ENCODE assay signal across 23 cellular contexts in genomic region chr1:154468480-154469240, GRCh38. TPM values are rescaled to one million over a fixed set of nuclear protein-coding genes. Genes with fewer than 3 reads are reported as not detected.
DNase-seq lines count a peak whose midpoint lies in the region; ATAC-seq and TF ChIP-seq lines count a peak whose summit lies in the region.
"Had no signal": no experiment of that assay in that cellular context is flagged by ENCODE, and none has a peak within 500 bp of the region (broad histone marks: within the 10 kb centered on the region; RNA-seq: fewer than 3 reads in every experiment).

No MANE protein-coding gene starts in this region.

- no peaks in the 10 kb centered on the region for H3K27me3 ChIP-seq in CD4-positive, alpha-beta T cell (ENCODE audit: control insufficient read depth, insufficient read depth, low read length)
- H3K27me3 ChIP-seq in KMS-11 (ENCODE audit: insufficient read depth, low read depth) (peaks cover 28% of the 10 kb centered on the region; the same call in 1 of the 2 replicates), smooth muscle cell (ENCODE audit: low read depth) (no peaks in the 10 kb centered on the region)
- H3K27me3 ChIP-seq: breast epithelium, left lung, thyroid gland had no signal

- no peaks in the 10 kb centered on the region for H3K79me2 ChIP-seq in KMS-11 (ENCODE audit: insufficient read depth, low read depth)
- no peaks in the 10 kb centered on the region for H3K79me2 ChIP-seq in smooth muscle cell (ENCODE audit: low read depth)

- peaks cover 10% of the 10 kb centered on the region for H3K36me3 Mint-ChIP-seq in CD4-positive, alpha-beta T cell (ENCODE audit: low read depth)
- H3K36me3 Mint-ChIP-seq in nephron (ENCODE audit: low read depth), result no peaks in the 10 kb centered on the region
- no peaks in the 10 kb centered on the region for H3K36me3 Mint-ChIP-seq in mesothelial cell of epicardium
- H3K36me3 Mint-ChIP-seq: activated naive CD8-positive, alpha-beta T cell treated with anti-CD3 and anti-CD28 coated beads, Interleukin-2, amount 10 ng/mL, durations not matched to agents 7 days and 5 days; WTC11 had no signal

- peaks cover 68% of the 10 kb centered on the region for H3K4me1 Mint-ChIP-seq in CD4-positive, alpha-beta T cell (ENCODE audit: low read depth)
- H3K4me1 Mint-ChIP-seq in nephron (peaks cover 9% of the 10 kb centered on the region), mesothelial cell of epicardium (peaks cover 6% of the 10 kb centered on the region)

- peak overlapping the region; percentile 93 for H3K27ac Mint-ChIP-seq in CD4-positive, alpha-beta T cell
- H3K27ac Mint-ChIP-seq in nephron (peak overlapping the region in 2 of 3 experiments; percentile 76 to 86), mesothelial cell of epicardium (no peak overlapping the region)
- H3K27ac Mint-ChIP-seq: activated naive CD8-positive, alpha-beta T cell treated with anti-CD3 and anti-CD28 coated beads, Interleukin-2, amount 10 ng/mL, durations not matched to agents 7 days and 5 days; activated T-cell treated with anti-CD3 and anti-CD28 coated beads, Interleukin-2, amount 50 U/mL, for 72 hours; stimulated activated naive B cell treated with anti-CD40 and anti-IgM and Interleukin-4, amounts not matched to agents 10 μg/mL and 1 μg/mL and 100 μg/mL, for 72 hours; WTC11 had no signal

- H3F3A ChIP-seq in smooth muscle cell (ENCODE audit: low read depth), result no peaks in the 10 kb centered on the region

- no peak for DNase-seq in CD4-positive, alpha-beta T cell
- DNase-seq in cerebellum (ENCODE audit: low spot score), result peak; percentile 23
- DNase-seq in smooth muscle cell (lab: John Stamatoyannopoulos, UW; ENCODE audit: unreplicated experiment), result no peak
- no peak for DNase-seq in NCI-H128 (lab: John Stamatoyannopoulos, UW; ENCODE audit: unreplicated experiment)
- no peak for DNase-seq in mesothelial cell of epicardium (ENCODE audit: low spot score in 2 of 2, unreplicated experiment in 2 of 2)
- DNase-seq: activated naive CD8-positive, alpha-beta T cell treated with anti-CD3 and anti-CD28 coated beads, Interleukin-2, amount 10 ng/mL, durations not matched to agents 7 days and 5 days; activated T-cell treated with anti-CD3 and anti-CD28 coated beads, Interleukin-2, amount 50 U/mL, for 72 hours; EL; NCI-H1105; NCI-H2107; SHP77 treated with DMSO at 0.1 percent for 48 hours; stimulated activated naive B cell treated with anti-CD40 and anti-IgM and Interleukin-4, amounts not matched to agents 10 μg/mL and 1 μg/mL and 100 μg/mL, for 72 hours; thyroid gland had no signal

- H3K4me3 ChIP-seq in KMS-11 (IDR thresholded peaks at IDR 0.05; ENCODE audit: insufficient read depth, low read depth, low read length) (no peak overlapping the region), smooth muscle cell (no peak overlapping the region)
- H3K4me3 ChIP-seq: breast epithelium, left lung, thyroid gland had no signal

- H3K4me2 ChIP-seq in KMS-11 (peak overlapping the region; percentile 46; the same call in 1 of the 2 replicates), smooth muscle cell (no peak overlapping the region)

- intact Hi-C loops in CD4-positive, alpha-beta T cell (cut with DNase I, micrococcal nuclease), result loop anchor here (2.0 to 5.0 kb wide), 2 partner anchors 62 to 126 kb away; no protein-coding TSS in a partner anchor

- H3K27me3 Mint-ChIP-seq in CD4-positive, alpha-beta T cell, result no peaks in the 10 kb centered on the region
- no peaks in the 10 kb centered on the region for H3K27me3 Mint-ChIP-seq in nephron (ENCODE audit: low read depth)
- no peaks in the 10 kb centered on the region for H3K27me3 Mint-ChIP-seq in mesothelial cell of epicardium (ENCODE audit: low read depth)

- H2AFZ ChIP-seq in KMS-11 (ENCODE audit: low read depth) (no peak overlapping the region), smooth muscle cell (ENCODE audit: low read depth) (no peak overlapping the region)

- 92% methylated on average over 13 of the region's 13 CpGs for WGBS in smooth muscle cell (ENCODE audit: low lambda C conversion rate)

- H3K9ac ChIP-seq in KMS-11 (no peak overlapping the region), smooth muscle cell (ENCODE audit: low read depth) (no peak overlapping the region)

- peaks cover 53% of the 10 kb centered on the region for H3K4me1 ChIP-seq in KMS-11 (ENCODE audit: low read depth, poor library complexity, severe bottlenecking)
- H3K4me1 ChIP-seq in smooth muscle cell (ENCODE audit: low read depth), result no peaks in the 10 kb centered on the region
- H3K4me1 ChIP-seq: breast epithelium had no signal

- no peaks in the 10 kb centered on the region for H3K9me3 Mint-ChIP-seq in CD4-positive, alpha-beta T cell
- no peaks in the 10 kb centered on the region for H3K9me3 Mint-ChIP-seq in nephron
- H3K9me3 Mint-ChIP-seq in mesothelial cell of epicardium, result no peaks in the 10 kb centered on the region
- H3K9me3 Mint-ChIP-seq: activated naive CD8-positive, alpha-beta T cell treated with anti-CD3 and anti-CD28 coated beads, Interleukin-2, amount 10 ng/mL, durations not matched to agents 7 days and 5 days; activated T-cell treated with anti-CD3 and anti-CD28 coated beads, Interleukin-2, amount 50 U/mL, for 72 hours; stimulated activated naive B cell treated with anti-CD40 and anti-IgM and Interleukin-4, amounts not matched to agents 10 μg/mL and 1 μg/mL and 100 μg/mL, for 72 hours; WTC11 had no signal

- POLR2A ChIA-PET in CD4-positive, alpha-beta T cell (lab: Charles Lee), result interaction anchor here (0.7 to 2.0 kb wide), 8 partner anchors 9 to 134 kb away, joined by 3 to 9 read pairs (median 4); no protein-coding TSS in a partner anchor

- peak overlapping the region; percentile 49 for H3K27ac ChIP-seq in CD4-positive, alpha-beta T cell (ENCODE audit: low read depth, low read length)
- H3K27ac ChIP-seq in KMS-11, result no peak overlapping the region
- H3K27ac ChIP-seq in smooth muscle cell (ENCODE audit: low read depth), result no peak overlapping the region
- H3K27ac ChIP-seq: breast epithelium, left lung, thyroid gland had no signal

- CTCF ChIA-PET in CD4-positive, alpha-beta T cell (lab: Charles Lee), result interaction anchor here (0.9 to 1.7 kb wide), 2 partner anchors 11 to 584 kb away, joined by 3 to 9 read pairs; no protein-coding TSS in a partner anchor

- ATAC-seq in CD4-positive, alpha-beta T cell (ENCODE audit: poor library complexity), result no peak
- ATAC-seq: esophagus mucosa; right cardiac atrium; stimulated activated naive B cell treated with anti-CD40 and anti-IgM and Interleukin-4, amounts not matched to agents 10 μg/mL and 1 μg/mL and 100 μg/mL, for 72 hours; WTC11 had no signal

- H3K4me3 Mint-ChIP-seq in CD4-positive, alpha-beta T cell, result no peak overlapping the region
- H3K4me3 Mint-ChIP-seq in nephron (no peak overlapping the region), mesothelial cell of epicardium (no peak overlapping the region)
- H3K4me3 Mint-ChIP-seq: activated naive CD8-positive, alpha-beta T cell treated with anti-CD3 and anti-CD28 coated beads, Interleukin-2, amount 10 ng/mL, durations not matched to agents 7 days and 5 days; stimulated activated naive B cell treated with anti-CD40 and anti-IgM and Interleukin-4, amounts not matched to agents 10 μg/mL and 1 μg/mL and 100 μg/mL, for 72 hours; WTC11 had no signal

- no peak for TF ChIP-seq CTCF in CD4-positive, alpha-beta T cell (IDR thresholded peaks at IDR 0.05)
- no peak for TF ChIP-seq CTCF in KMS-11 (conservative IDR thresholded peaks at IDR 0.05; ENCODE audit: low read depth, low read length)
- TF ChIP-seq CTCF in nephron (IDR thresholded peaks at IDR 0.05; ENCODE audit: unreplicated experiment in 3 of 3), result no peak
- no peak for TF ChIP-seq CTCF in smooth muscle cell (IDR thresholded peaks at IDR 0.05; ENCODE audit: borderline replicate concordance, insufficient read depth, poor library complexity, severe bottlenecking)
- TF ChIP-seq CTCF in mesothelial cell of epicardium (IDR thresholded peaks at IDR 0.05; ENCODE audit: unreplicated experiment), result no peak

- no peaks in the 10 kb centered on the region for H3K9me3 ChIP-seq in CD4-positive, alpha-beta T cell (ENCODE audit: control insufficient read depth, low read length)
- H3K9me3 ChIP-seq in smooth muscle cell (replicated peaks; ENCODE audit: low read depth), result no peaks in the 10 kb centered on the region
- H3K9me3 ChIP-seq: breast epithelium, left lung, thyroid gland had no signal

- no peaks in the 10 kb centered on the region for H4K20me1 ChIP-seq in KMS-11 (ENCODE audit: insufficient read depth)
- no peaks in the 10 kb centered on the region for H4K20me1 ChIP-seq in smooth muscle cell (ENCODE audit: low read depth)

- H3K36me3 ChIP-seq in KMS-11 (ENCODE audit: insufficient read depth) (no peaks in the 10 kb centered on the region), smooth muscle cell (ENCODE audit: low read depth) (no peaks in the 10 kb centered on the region)
- H3K36me3 ChIP-seq: breast epithelium, thyroid gland had no signal

RNA-seq across cellular contexts. Expression of gene TDRD10, which starts 33.4 kb away (rescaled TPM):
- total RNA-seq in CD4-positive, alpha-beta T cell, result not detected
- total RNA-seq in cerebellum (0.82 TPM), smooth muscle cell (0.13 TPM in 1 of 2 replicates, not detected in the other), mesothelial cell of epicardium (0.18 to 0.69 TPM (median 0.31 TPM) in 3 replicates)
- 0.11 TPM in 1 of 2 replicates, not detected in the other for polyA plus RNA-seq in smooth muscle cell
- total RNA-seq: activated naive CD8-positive, alpha-beta T cell treated with anti-CD3 and anti-CD28 coated beads, Interleukin-2, amount 10 ng/mL, durations not matched to agents 7 days and 5 days; mononuclear cell; T-helper 1 cell treated with Interleukin-12 subunit alpha and Interleukin-12 subunit beta and Interleukin-4 antibody, amounts not matched to agents 30 ng/mL and 1 ng/mL, for 36 hours had no signal

RNA-seq across cellular contexts. Expression of gene SHE, which starts 33.6 kb away (rescaled TPM):
- total RNA-seq in CD4-positive, alpha-beta T cell, result not detected
- total RNA-seq in cerebellum (2.8 TPM), smooth muscle cell (0.13 and 0.45 TPM in 2 replicates), mesothelial cell of epicardium (0.29 to 0.54 TPM (median 0.47 TPM) in 3 replicates)
- polyA plus RNA-seq in smooth muscle cell, result 0.39 and 0.72 TPM in 2 replicates
- total RNA-seq: activated naive CD8-positive, alpha-beta T cell treated with anti-CD3 and anti-CD28 coated beads, Interleukin-2, amount 10 ng/mL, durations not matched to agents 7 days and 5 days; OCI-LY7; T-helper 1 cell treated with Interleukin-12 subunit alpha and Interleukin-12 subunit beta and Interleukin-4 antibody, amounts not matched to agents 30 ng/mL and 1 ng/mL, for 36 hours had no signal
